In the genomic region with DNA sequence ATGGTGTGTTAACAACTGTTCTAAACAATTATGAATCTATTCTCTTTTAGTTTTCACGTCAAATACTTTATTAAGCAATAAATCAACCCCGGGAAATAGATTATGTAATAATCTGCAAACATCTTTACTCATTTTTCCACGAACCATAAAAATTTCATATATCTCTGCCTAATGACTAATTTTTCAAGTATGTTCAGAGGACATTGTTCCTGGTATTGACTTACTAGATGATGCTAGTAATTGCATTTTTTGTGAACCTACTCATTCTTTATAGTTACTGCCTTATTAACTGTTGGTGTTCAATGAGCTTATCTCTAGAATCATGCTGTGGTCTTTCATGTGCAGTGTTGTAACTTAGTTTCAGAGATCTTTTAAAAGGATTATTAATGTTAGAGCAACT, we compare ENCODE assay signal across 13 cellular contexts. TPM values are rescaled to one million over a fixed set of nuclear protein-coding genes. Genes with fewer than 3 reads are reported as not detected.
DNase-seq lines count a peak whose midpoint lies in the region; ATAC-seq, FAIRE-seq and TF ChIP-seq lines count a peak whose summit lies in the region.
"Had no signal": no experiment of that assay in that cellular context is flagged by ENCODE, and none has a peak within 500 bp of the region (broad histone marks: within the 10 kb centered on the region; RNA-seq: fewer than 3 reads in every experiment).

No MANE protein-coding gene starts in this region.

- DNase-seq in AG04449 (ENCODE audit: low read depth, low spot score) (peak; percentile 76), HTR-8/SVneo (ENCODE audit: insufficient read length, low spot score) (peak; percentile 65), bronchial epithelial cell (ENCODE audit: low read depth) (peak; percentile 85), iris pigment epithelial cell (ENCODE audit: low read depth) (peak; percentile 92), NCI-H2171 treated with DMSO at 0.1 percent for 48 hours (lab: John Stamatoyannopoulos, UW) (no peak), DMS79 (lab: John Stamatoyannopoulos, UW) (no peak)
- no peak for DNase-seq in effector CD8-positive, alpha-beta T cell (lab: John Stamatoyannopoulos, UW)
- DNase-seq: activated naive CD4-positive, alpha-beta T cell treated with Interleukin-2 at 50 U/mL for 16 hours; NCI-H1105 treated with DMSO at 0.1 percent for 48 hours; NCI-H524; pancreas had no signal

- no peak for TF ChIP-seq CTCF in AG04449 (IDR thresholded peaks at IDR 0.05; ENCODE audit: insufficient read depth, low read length, missing control alignments)
- no peak for TF ChIP-seq CTCF in bronchial epithelial cell (IDR thresholded peaks at IDR 0.05; ENCODE audit: insufficient read depth, low read length, severe bottlenecking)

- CTCF ChIA-PET in AG04449 (lab: Yijun Ruan, JAX) = no interaction called here

- FAIRE-seq in HTR-8/SVneo (lab: Jason Lieb, UNC) = peak; percentile 69
- FAIRE-seq in bronchial epithelial cell (lab: Jason Lieb, UNC) = no peak
- FAIRE-seq: pancreas had no signal

- POLR2A ChIA-PET in AG04449 (lab: Yijun Ruan, JAX) = interaction anchor here (1.9 kb wide), 1 partner anchor 58 kb away, joined by 8 read pairs; no protein-coding TSS in a partner anchor

- H3K36me3 ChIP-seq in bronchial epithelial cell (ENCODE audit: control insufficient read depth, insufficient read depth, low read length) = no peaks in the 10 kb centered on the region
- H3K36me3 ChIP-seq: pancreas, suprapubic skin had no signal

- H3K27me3 ChIP-seq in bronchial epithelial cell (ENCODE audit: control insufficient read depth, insufficient read depth, low read length) = no peaks in the 10 kb centered on the region
- H3K27me3 ChIP-seq: pancreas, suprapubic skin had no signal

- no peak for ATAC-seq in GM18909 (IDR thresholded peaks at IDR 0.05; ENCODE audit: poor library complexity, unreplicated experiment)
- ATAC-seq: pancreas had no signal

- H3K4me3 ChIP-seq in AG04449 (ENCODE audit: low read depth, low read length) (no peak overlapping the region), bronchial epithelial cell (ENCODE audit: low read depth, low read length) (no peak overlapping the region)
- H3K4me3 ChIP-seq: pancreas, suprapubic skin had no signal

RNA-seq across cellular contexts. Expression of gene FBN2, which starts 41.1 kb away (rescaled TPM):
- total RNA-seq in bronchial epithelial cell = 26.1 and 49.0 TPM in 2 replicates

Comparison
In these comparisons a context has a peak if more than half of its experiments do, and no peak if none do; other contexts are left out.
1. DNase-seq: peak in AG04449 (single experiment), HTR-8/SVneo (single experiment), bronchial epithelial cell (single experiment) and iris pigment epithelial cell (single experiment); none in NCI-H2171 treated with DMSO at 0.1 percent for 48 hours (single experiment), DMS79 (single experiment) and effector CD8-positive, alpha-beta T cell (single experiment).